Comparison of ENCODE assay signal across 10 cellular contexts in the genomic region with DNA sequence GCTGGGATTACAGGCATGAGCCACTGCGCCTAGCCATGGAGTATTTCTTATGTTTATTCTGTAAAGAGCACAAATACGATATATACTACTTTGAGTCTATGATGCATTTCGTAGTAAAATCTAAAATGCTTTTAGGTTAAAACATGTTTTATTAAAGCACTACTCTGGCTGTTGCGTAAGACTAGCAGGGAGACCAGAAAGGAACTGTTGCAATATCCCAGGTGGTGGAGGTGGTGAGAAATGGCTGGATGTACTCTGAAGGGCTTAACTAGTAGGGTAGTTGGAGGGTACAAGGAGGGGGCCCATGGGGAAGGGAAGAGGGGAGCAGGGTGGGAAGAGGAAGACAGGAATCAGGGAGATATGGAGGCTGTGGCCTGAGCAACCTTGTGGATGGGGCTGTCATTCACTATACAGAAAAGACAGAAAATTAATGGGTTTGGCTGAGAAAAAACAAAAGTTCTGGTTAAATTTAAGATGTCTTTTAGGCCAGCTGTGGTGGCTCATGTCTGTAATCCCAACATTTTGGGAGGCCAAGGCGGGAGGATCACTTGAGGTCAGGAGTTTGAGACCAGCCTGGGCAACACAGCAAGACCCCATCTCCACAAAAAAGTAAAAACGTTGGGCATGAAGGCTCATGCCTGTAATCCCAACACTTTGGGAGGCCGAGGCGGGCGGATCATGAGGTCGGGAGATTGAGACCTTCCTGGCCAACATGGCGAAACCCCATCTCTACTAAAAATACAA. TPM values are rescaled to one million over a fixed set of nuclear protein-coding genes. Genes with fewer than 3 reads are reported as not detected.
DNase-seq lines count a peak whose midpoint lies in the region; ATAC-seq, FAIRE-seq and TF ChIP-seq lines count a peak whose summit lies in the region.
"Had no signal": no experiment of that assay in that cellular context is flagged by ENCODE, and none has a peak within 500 bp of the region (broad histone marks: within the 10 kb centered on the region; RNA-seq: fewer than 3 reads in every experiment).

No MANE protein-coding gene starts in this region.

- no peaks in the 10 kb centered on the region for H3K9me3 Mint-ChIP-seq in stimulated activated memory B cell treated with anti-CD40 and anti-IgM and Interleukin-4, amounts not matched to agents 10 μg/mL and 1 μg/mL and 100 μg/mL, for 72 hours

- TF ChIP-seq POLR2A in GM12892 (IDR thresholded peaks at IDR 0.05; ENCODE audit: low read depth, low read length) (no peak), uterus (IDR thresholded peaks at IDR 0.05) (no peak)

- H3K4me2 ChIP-seq in BLaER1: peak overlapping the region; percentile 99

- H3K27me3 Mint-ChIP-seq in stimulated activated memory B cell treated with anti-CD40 and anti-IgM and Interleukin-4, amounts not matched to agents 10 μg/mL and 1 μg/mL and 100 μg/mL, for 72 hours: peaks cover 19% of the 10 kb centered on the region

- H3K4me1 Mint-ChIP-seq in stimulated activated memory B cell treated with anti-CD40 and anti-IgM and Interleukin-4, amounts not matched to agents 10 μg/mL and 1 μg/mL and 100 μg/mL, for 72 hours: peaks cover 58% of the 10 kb centered on the region

- H3K36me3 ChIP-seq in BLaER1 (peaks cover 33% of the 10 kb centered on the region), uterus (no peaks in the 10 kb centered on the region)

- H3K27ac ChIP-seq in BLaER1 (no peak overlapping the region), HL-60 (replicated peaks) (peak overlapping the region; percentile 65), uterus (no peak overlapping the region)

- no peak for ATAC-seq in stimulated activated memory B cell treated with anti-CD40 and anti-IgM and Interleukin-4, amounts not matched to agents 10 μg/mL and 1 μg/mL and 100 μg/mL, for 72 hours

- H3K27me3 ChIP-seq in BLaER1 (no peaks in the 10 kb centered on the region), HL-60 (ENCODE audit: insufficient read depth, poor library complexity, severe bottlenecking) (no peaks in the 10 kb centered on the region), uterus (no peaks in the 10 kb centered on the region)

- FAIRE-seq in GM12892 (lab: Jason Lieb, UNC): no peak
- FAIRE-seq: D721Med had no signal

- H3K9me3 ChIP-seq in BLaER1 (no peaks in the 10 kb centered on the region), uterus (no peaks in the 10 kb centered on the region)

- H3K9ac ChIP-seq in BLaER1: no peak overlapping the region

- DNase-seq in HL-60 (ENCODE audit: low read depth in 1 of 2, low spot score in 1 of 2): peak; percentile 85 to 95
- peak; percentile 20 for DNase-seq in SKM-1 (lab: John Stamatoyannopoulos, UW; ENCODE audit: unreplicated experiment)
- DNase-seq in fibroblast of the conjunctiva (ENCODE audit: low read depth): peak; percentile 20
- no peak for DNase-seq in GM12892 (ENCODE audit: insufficient read length)
- no peak for DNase-seq in iPS-NIHi7 (ENCODE audit: extremely low spot score)
- no peak for DNase-seq in uterus
- DNase-seq: NCI-H1048 had no signal

- H3K36me3 Mint-ChIP-seq in stimulated activated memory B cell treated with anti-CD40 and anti-IgM and Interleukin-4, amounts not matched to agents 10 μg/mL and 1 μg/mL and 100 μg/mL, for 72 hours: peaks cover 43% of the 10 kb centered on the region

- peaks cover 100% of the 10 kb centered on the region for H4K20me1 ChIP-seq in BLaER1

- no peak overlapping the region for H3K4me3 ChIP-seq in BLaER1
- no peak overlapping the region for H3K4me3 ChIP-seq in HL-60 (replicated peaks; ENCODE audit: insufficient read depth, low read length)
- H3K4me3 ChIP-seq in uterus: no peak overlapping the region

- TF ChIP-seq CTCF in HL-60 (IDR thresholded peaks at IDR 0.05; ENCODE audit: insufficient read depth, low read length) (no peak), uterus (IDR thresholded peaks at IDR 0.05) (no peak)

- no peak overlapping the region for H3K4me3 Mint-ChIP-seq in stimulated activated memory B cell treated with anti-CD40 and anti-IgM and Interleukin-4, amounts not matched to agents 10 μg/mL and 1 μg/mL and 100 μg/mL, for 72 hours

- intact Hi-C loops in uterus (cut with DNase I; ENCODE audit: low total_unique reads): no loop called here

- peaks cover 81% of the 10 kb centered on the region for H3K4me1 ChIP-seq in BLaER1
- no peaks in the 10 kb centered on the region for H3K4me1 ChIP-seq in uterus

- H3K27ac Mint-ChIP-seq in stimulated activated memory B cell treated with anti-CD40 and anti-IgM and Interleukin-4, amounts not matched to agents 10 μg/mL and 1 μg/mL and 100 μg/mL, for 72 hours: no peak overlapping the region

RNA-seq across cellular contexts. Expression of a gene that starts 35.8 kb away (rescaled TPM):
- polyA plus RNA-seq in GM12892 (2012; ENCODE audit: missing spikeins): 37.6 TPM
- 10 to 100 TPM in 2 of 4 donors, 1 to 10 TPM in 2; 6.2 to 57.9 (median 27.5) TPM for total RNA-seq in uterus

RNA-seq across cellular contexts. Expression of a gene that starts 51.3 kb away (rescaled TPM):
- 10.1 TPM for polyA plus RNA-seq in GM12892 (2012; ENCODE audit: missing spikeins)
- 10 to 100 TPM; 12.1 to 65.3 (median 22.9) TPM for total RNA-seq in uterus

RNA-seq across cellular contexts. Expression of a gene that starts 56.4 kb away (rescaled TPM):
- polyA plus RNA-seq in GM12892 (2012; ENCODE audit: missing spikeins): 28.4 TPM
- total RNA-seq in uterus: 100 to 1,000 TPM in 1 of 4 donors, 10 to 100 TPM in 3; 12.1 to 126 (median 41.9) TPM

Comparison
In these comparisons a context has a peak if more than half of its experiments do, and no peak if none do; other contexts are left out.
1. DNase-seq: peak in HL-60 (2 of 2), SKM-1 (single experiment) and fibroblast of the conjunctiva (single experiment); none in GM12892 (single experiment), iPS-NIHi7 (single experiment) and uterus (0 of 2).